19 cellular contexts compared by ENCODE assay signal in genomic region chr2:197300139-197300538, GRCh38. TPM values are rescaled to one million over a fixed set of nuclear protein-coding genes. Genes with fewer than 3 reads are reported as not detected.
DNase-seq lines count a peak whose midpoint lies in the region; ATAC-seq and TF ChIP-seq lines count a peak whose summit lies in the region.
"Had no signal": no experiment of that assay in that cellular context is flagged by ENCODE, and none has a peak within 500 bp of the region (broad histone marks: within the 10 kb centered on the region; RNA-seq: fewer than 3 reads in every experiment).

No MANE protein-coding gene starts in this region.

- H3K4me2 ChIP-seq in OCI-LY7 (ENCODE audit: low read length) = no peak overlapping the region
- H3K4me2 ChIP-seq: smooth muscle cell had no signal

- peaks cover 5% of the 10 kb centered on the region for H3K4me1 ChIP-seq in right cardiac atrium (ENCODE audit: control insufficient read depth, insufficient read depth, low read length)
- peaks cover 90% of the 10 kb centered on the region for H3K4me1 ChIP-seq in OCI-LY7 (ENCODE audit: insufficient read depth, low read length, poor library complexity, severe bottlenecking)

- H3K27ac ChIP-seq in right cardiac atrium (ENCODE audit: low read length) (no peak overlapping the region), OCI-LY7 (ENCODE audit: low read depth, low read length, poor library complexity, severe bottlenecking) (no peak overlapping the region)
- H3K27ac ChIP-seq: dorsolateral prefrontal cortex, pancreas, stomach, vagina had no signal

- H3K27me3 Mint-ChIP-seq in activated CD8-positive, alpha-beta memory T cell treated with anti-CD3 and anti-CD28 coated beads, Interleukin-2, amount 10 ng/mL, durations not matched to agents 7 days and 5 days = no peaks in the 10 kb centered on the region
- H3K27me3 Mint-ChIP-seq in IgD-negative memory B cell = no peaks in the 10 kb centered on the region
- no peaks in the 10 kb centered on the region for H3K27me3 Mint-ChIP-seq in activated naive CD8-positive, alpha-beta T cell treated with anti-CD3 and anti-CD28 coated beads, Interleukin-2, amount 10 ng/mL, durations not matched to agents 7 days and 5 days
- H3K27me3 Mint-ChIP-seq in naive thymus-derived CD8-positive, alpha-beta T cell = no peaks in the 10 kb centered on the region

- peak overlapping the region; percentile 90 for H3K27ac Mint-ChIP-seq in activated CD8-positive, alpha-beta memory T cell treated with anti-CD3 and anti-CD28 coated beads, Interleukin-2, amount 10 ng/mL, durations not matched to agents 7 days and 5 days
- H3K27ac Mint-ChIP-seq in IgD-negative memory B cell = peak overlapping the region; percentile 73 to 91 (median 87)
- H3K27ac Mint-ChIP-seq in activated naive CD8-positive, alpha-beta T cell treated with anti-CD3 and anti-CD28 coated beads, Interleukin-2, amount 10 ng/mL, durations not matched to agents 7 days and 5 days = peak overlapping the region; percentile 78
- peak overlapping the region; percentile 93 to 98 (median 95) for H3K27ac Mint-ChIP-seq in naive thymus-derived CD8-positive, alpha-beta T cell

- DNase-seq in activated CD8-positive, alpha-beta memory T cell treated with anti-CD3 and anti-CD28 coated beads, Interleukin-2, amount 10 ng/mL, durations not matched to agents 7 days and 5 days = no peak
- DNase-seq in activated CD8-positive, alpha-beta memory T cell treated with anti-CD3 and anti-CD28 coated beads, Interleukin-2, amount 50 U/mL, for 48 hours = no peak
- no peak for DNase-seq in activated naive CD8-positive, alpha-beta T cell treated with anti-CD3 and anti-CD28 coated beads, Interleukin-2, amount 10 ng/mL, durations not matched to agents 7 days and 5 days
- no peak for DNase-seq in naive thymus-derived CD8-positive, alpha-beta T cell
- DNase-seq in activated effector memory CD4-positive, alpha-beta T cell treated with Interleukin-2 at 50 U/mL for 16 hours = no peak
- no peak for DNase-seq in right cardiac atrium
- no peak for DNase-seq in OCI-LY7 (ENCODE audit: low spot score)
- DNase-seq: activated effector memory CD4-positive, alpha-beta T cell treated with anti-CD3 and anti-CD28 coated beads, Interleukin-2, amount 50 U/mL, for 16 hours; dorsolateral prefrontal cortex; hippocampal formation; left cardiac atrium; NCI-H2107; NCI-H748 treated with DMSO at 0.1 percent for 48 hours; pancreas; stomach had no signal

- H3K9me3 Mint-ChIP-seq in activated CD8-positive, alpha-beta memory T cell treated with anti-CD3 and anti-CD28 coated beads, Interleukin-2, amount 10 ng/mL, durations not matched to agents 7 days and 5 days (ENCODE audit: low read depth) = no peaks in the 10 kb centered on the region
- H3K9me3 Mint-ChIP-seq in IgD-negative memory B cell = no peaks in the 10 kb centered on the region
- H3K9me3 Mint-ChIP-seq in activated naive CD8-positive, alpha-beta T cell treated with anti-CD3 and anti-CD28 coated beads, Interleukin-2, amount 10 ng/mL, durations not matched to agents 7 days and 5 days = no peaks in the 10 kb centered on the region
- peaks cover 0 to 17% (median 0%) of the 10 kb centered on the region in 9 donors for H3K9me3 Mint-ChIP-seq in naive thymus-derived CD8-positive, alpha-beta T cell

- H3K27me3 ChIP-seq in right cardiac atrium (ENCODE audit: control insufficient read depth, insufficient read depth) = no peaks in the 10 kb centered on the region
- H3K27me3 ChIP-seq: dorsolateral prefrontal cortex, pancreas, stomach, vagina had no signal

- CTCF ChIA-PET in activated CD8-positive, alpha-beta memory T cell treated with anti-CD3 and anti-CD28 coated beads, Interleukin-2, amount 10 ng/mL, durations not matched to agents 7 days and 5 days (lab: Charles Lee) = interaction anchor here (1.2 to 8.2 kb wide), 3 partner anchors 9 to 27 kb away, joined by 4 to 68 read pairs (median 5); partner anchors contain the start of gene ANKRD44
- CTCF ChIA-PET in OCI-LY7 (lab: Charles Lee; ENCODE audit: unreplicated experiment) = no interaction called here

- ATAC-seq in activated CD8-positive, alpha-beta memory T cell treated with anti-CD3 and anti-CD28 coated beads, Interleukin-2, amount 10 ng/mL, durations not matched to agents 7 days and 5 days = no peak
- ATAC-seq in activated naive CD8-positive, alpha-beta T cell treated with anti-CD3 and anti-CD28 coated beads, Interleukin-2, amount 10 ng/mL, durations not matched to agents 7 days and 5 days (ENCODE audit: low read depth) = no peak
- ATAC-seq in naive thymus-derived CD8-positive, alpha-beta T cell = peak; percentile 19 to 27
- no peak for ATAC-seq in right cardiac atrium
- ATAC-seq: left cardiac atrium, Panc1, pancreas had no signal

- peaks cover 93% of the 10 kb centered on the region for H3K4me1 Mint-ChIP-seq in activated CD8-positive, alpha-beta memory T cell treated with anti-CD3 and anti-CD28 coated beads, Interleukin-2, amount 10 ng/mL, durations not matched to agents 7 days and 5 days
- H3K4me1 Mint-ChIP-seq in IgD-negative memory B cell = peaks cover 74 to 81% (median 77%) of the 10 kb centered on the region in 3 donors
- H3K4me1 Mint-ChIP-seq in activated naive CD8-positive, alpha-beta T cell treated with anti-CD3 and anti-CD28 coated beads, Interleukin-2, amount 10 ng/mL, durations not matched to agents 7 days and 5 days = peaks cover 85% of the 10 kb centered on the region
- H3K4me1 Mint-ChIP-seq in naive thymus-derived CD8-positive, alpha-beta T cell = peaks cover 51 to 100% (median 86%) of the 10 kb centered on the region in 4 donors

- H2AFZ ChIP-seq in OCI-LY7 (ENCODE audit: low read length) = no peak overlapping the region

- whole genome bisulfite sequencing in right cardiac atrium = 100% methylated on average over 2 of the region's 2 CpGs

- no peaks in the 10 kb centered on the region for H4K20me1 ChIP-seq in OCI-LY7 (ENCODE audit: insufficient read depth, low read length)

- no TSS peak for BruUV-seq in OCI-LY7 (replicated peaks; lab: Mats Ljungman, UMichigan)

- H3K4me3 ChIP-seq in right cardiac atrium (ENCODE audit: low read length) (no peak overlapping the region), OCI-LY7 (ENCODE audit: low read depth, low read length, poor library complexity, severe bottlenecking) (no peak overlapping the region)
- H3K4me3 ChIP-seq: dorsolateral prefrontal cortex, pancreas, smooth muscle cell, stomach, vagina had no signal

- peaks cover 67% of the 10 kb centered on the region for H3K36me3 Mint-ChIP-seq in activated CD8-positive, alpha-beta memory T cell treated with anti-CD3 and anti-CD28 coated beads, Interleukin-2, amount 10 ng/mL, durations not matched to agents 7 days and 5 days
- peaks cover 9% of the 10 kb centered on the region for H3K36me3 Mint-ChIP-seq in IgD-negative memory B cell
- H3K36me3 Mint-ChIP-seq in activated naive CD8-positive, alpha-beta T cell treated with anti-CD3 and anti-CD28 coated beads, Interleukin-2, amount 10 ng/mL, durations not matched to agents 7 days and 5 days = peaks cover 42% of the 10 kb centered on the region
- peaks cover 12 to 41% (median 39%) of the 10 kb centered on the region in 3 donors for H3K36me3 Mint-ChIP-seq in naive thymus-derived CD8-positive, alpha-beta T cell

- intact Hi-C loops in right cardiac atrium (cut with DNase I) = no loop called here
- intact Hi-C loops in OCI-LY7 (cut with micrococcal nuclease; ENCODE audit: unreplicated experiment) = no loop called here

- H3K4me3 Mint-ChIP-seq in activated CD8-positive, alpha-beta memory T cell treated with anti-CD3 and anti-CD28 coated beads, Interleukin-2, amount 10 ng/mL, durations not matched to agents 7 days and 5 days = no peak overlapping the region
- H3K4me3 Mint-ChIP-seq in IgD-negative memory B cell = peak overlapping the region in 3 of 4 donors; percentile 5 to 89 (median 27)
- H3K4me3 Mint-ChIP-seq in activated naive CD8-positive, alpha-beta T cell treated with anti-CD3 and anti-CD28 coated beads, Interleukin-2, amount 10 ng/mL, durations not matched to agents 7 days and 5 days = peak overlapping the region; percentile 39
- H3K4me3 Mint-ChIP-seq in naive thymus-derived CD8-positive, alpha-beta T cell = peak overlapping the region; percentile 23 to 84 (median 73)

- POLR2A ChIA-PET in activated naive CD8-positive, alpha-beta T cell treated with anti-CD3 and anti-CD28 coated beads, Interleukin-2, amount 10 ng/mL, durations not matched to agents 7 days and 5 days (lab: Charles Lee) = interaction anchor here (0.7 to 1.0 kb wide), 2 partner anchors 9 to 110 kb away, joined by 4 to 8 read pairs; partner anchors contain the start of gene ANKRD44
- POLR2A ChIA-PET in naive thymus-derived CD8-positive, alpha-beta T cell (lab: Charles Lee) = interaction anchor here (1.3 to 15.8 kb wide), 5 partner anchors 22 to 95 kb away, joined by 3 to 582 read pairs (median 4); no protein-coding TSS in a partner anchor
- POLR2A ChIA-PET in OCI-LY7 (lab: Charles Lee) = interaction anchor here (2.2 kb wide), 1 partner anchor 56 kb away, joined by 5 read pairs; no protein-coding TSS in a partner anchor

- H3K79me2 ChIP-seq in OCI-LY7 (ENCODE audit: insufficient read depth, low read depth, low read length) = peaks cover 100% of the 10 kb centered on the region

- TF ChIP-seq CTCF in OCI-LY7 (conservative IDR thresholded peaks at IDR 0.05; ENCODE audit: low read length) = no peak

- H3K36me3 ChIP-seq in OCI-LY7 (ENCODE audit: insufficient read depth, low read length) = peaks cover 23% of the 10 kb centered on the region
- H3K36me3 ChIP-seq: pancreas, vagina had no signal

- H3K9me3 ChIP-seq in right cardiac atrium (ENCODE audit: control insufficient read depth, low read length) (no peaks in the 10 kb centered on the region), OCI-LY7 (ENCODE audit: low read length) (no peaks in the 10 kb centered on the region)
- H3K9me3 ChIP-seq: pancreas, stomach, vagina had no signal

- no peaks in the 10 kb centered on the region for H3K9me2 ChIP-seq in OCI-LY7 (ENCODE audit: insufficient read depth, low read length)

RNA-seq across cellular contexts. Expression of gene ANKRD44, which starts 10.4 kb away (rescaled TPM):
- total RNA-seq in activated CD8-positive, alpha-beta memory T cell treated with anti-CD3 and anti-CD28 coated beads, Interleukin-2, amount 10 ng/mL, durations not matched to agents 7 days and 5 days = 100 to 1,000 TPM; 210 to 249 TPM
- polyA plus RNA-seq in IgD-negative memory B cell = 91.6 TPM
- 100 to 1,000 TPM; 240 to 243 TPM for total RNA-seq in activated naive CD8-positive, alpha-beta T cell treated with anti-CD3 and anti-CD28 coated beads, Interleukin-2, amount 10 ng/mL, durations not matched to agents 7 days and 5 days
- total RNA-seq in naive thymus-derived CD8-positive, alpha-beta T cell = 100 to 1,000 TPM; 269 to 279 TPM
- polyA plus RNA-seq in naive thymus-derived CD8-positive, alpha-beta T cell = 10 to 100 TPM; 85.8 to 96.1 (median 94.2) TPM
- 10 to 100 TPM; 13.9 to 18.8 (median 14.5) TPM for total RNA-seq in right cardiac atrium
- polyA plus RNA-seq in right cardiac atrium = 4.8 TPM
- total RNA-seq in OCI-LY7 (2014; rRNA removed; shearing (Covaris generic)) = 70.3 and 73.7 TPM in 2 replicates
- 69.4 and 86.6 TPM in 2 replicates for total RNA-seq in OCI-LY7 (2022)

Comparison
In these comparisons a context has a peak if more than half of its experiments do, and no peak if none do; other contexts are left out.
1. ATAC-seq: peak in naive thymus-derived CD8-positive, alpha-beta T cell (2 of 2); none in activated CD8-positive, alpha-beta memory T cell treated with anti-CD3 and anti-CD28 coated beads, Interleukin-2, amount 10 ng/mL, durations not matched to agents 7 days and 5 days (single experiment), activated naive CD8-positive, alpha-beta T cell treated with anti-CD3 and anti-CD28 coated beads, Interleukin-2, amount 10 ng/mL, durations not matched to agents 7 days and 5 days (single experiment) and right cardiac atrium (0 of 2).
2. Peak in every context shown above with its lines, with median percentiles within 50 percentile points of each other: H3K27ac Mint-ChIP-seq.